ENCODE assay signal across 37 cellular contexts in genomic region chr12:30105505-30105904, GRCh38.
"Had no signal": no experiment of that assay in that cellular context is flagged by ENCODE, and none has a peak within 500 bp of the region (broad histone marks: within the 10 kb centered on the region; RNA-seq: fewer than 3 reads in every experiment).

No MANE protein-coding gene starts in this region.

- H3K27me3 Mint-ChIP-seq: activated CD4-positive, alpha-beta memory T cell treated with anti-CD3 and anti-CD28 coated beads, Interleukin-2, amount 10 ng/mL, durations not matched to agents 7 days and 5 days; activated CD4-positive, alpha-beta T cell treated with anti-CD3 and anti-CD28 coated beads for 36 hours; activated CD4-positive, alpha-beta T cell treated with anti-CD3 and anti-CD28 coated beads, Interleukin-2, amount 10 ng/mL, durations not matched to agents 7 days and 5 days; activated CD8-positive, alpha-beta memory T cell treated with anti-CD3 and anti-CD28 coated beads, Interleukin-2, amount 10 ng/mL, durations not matched to agents 7 days and 5 days; activated naive CD4-positive, alpha-beta T cell treated with anti-CD3 and anti-CD28 coated beads, Interleukin-2, amount 10 ng/mL, durations not matched to agents 7 days and 5 days; activated naive CD8-positive, alpha-beta T cell treated with anti-CD3 and anti-CD28 coated beads, Interleukin-2, amount 10 ng/mL, durations not matched to agents 7 days and 5 days; activated naive CD8-positive, alpha-beta T cell treated with anti-CD3 and anti-CD28 coated beads, Interleukin-2, amount 50 U/mL, for 24 hours; activated T-cell treated with anti-CD3 and anti-CD28 coated beads, Interleukin-2, amount 50 U/mL, for 24 hours had no signal

- H3K27me3 ChIP-seq: ascending aorta, brain microvascular endothelial cell, breast epithelium had no signal

- H3K36me3 ChIP-seq: ascending aorta, brain microvascular endothelial cell, breast epithelium had no signal

- H3K27ac Mint-ChIP-seq: activated CD4-positive, alpha-beta memory T cell treated with anti-CD3 and anti-CD28 coated beads, Interleukin-2, amount 10 ng/mL, durations not matched to agents 7 days and 5 days; activated CD4-positive, alpha-beta T cell treated with anti-CD3 and anti-CD28 coated beads for 36 hours; activated CD4-positive, alpha-beta T cell treated with anti-CD3 and anti-CD28 coated beads, Interleukin-2, amount 10 ng/mL, durations not matched to agents 7 days and 5 days; activated CD8-positive, alpha-beta memory T cell treated with anti-CD3 and anti-CD28 coated beads, Interleukin-2, amount 10 ng/mL, durations not matched to agents 7 days and 5 days; activated CD8-positive, alpha-beta T cell treated with anti-CD3 and anti-CD28 coated beads, Interleukin-2, amount 10 ng/mL, durations not matched to agents 7 days and 5 days; activated naive CD4-positive, alpha-beta T cell treated with anti-CD3 and anti-CD28 coated beads, Interleukin-2, amount 10 ng/mL, durations not matched to agents 7 days and 5 days; activated naive CD4-positive, alpha-beta T cell treated with anti-CD3 and anti-CD28 coated beads, Interleukin-2, amount 50 U/mL, for 24 hours; activated naive CD8-positive, alpha-beta T cell; activated naive CD8-positive, alpha-beta T cell treated with anti-CD3 and anti-CD28 coated beads, Interleukin-2, amount 10 ng/mL, durations not matched to agents 7 days and 5 days; activated naive CD8-positive, alpha-beta T cell treated with anti-CD3 and anti-CD28 coated beads, Interleukin-2, amount 50 U/mL, for 24 hours; activated T-cell treated with anti-CD3 and anti-CD28 coated beads, Interleukin-2, amount 50 U/mL, for 24 hours; activated T-helper 2 cell treated with anti-CD3 and anti-CD28 coated beads, Interferon-gamma antibody, Interleukin-2, Interleukin-4, amounts not matched to agents 10 μg/mL and 5 μg/mL and 100 μg/mL, durations not matched to agents 14 hours and 24 hours and 36 hours; T-helper 1 cell treated with Interleukin-12 subunit alpha and Interleukin-12 subunit beta and Interleukin-4 antibody, amounts not matched to agents 30 μg/mL and 1 μg/mL, for 36 hours; T-helper 2 cell treated with Interferon-gamma antibody and Interleukin-4, amounts not matched to agents 5 μg/mL and 100 μg/mL, for 36 hours; WTC11 had no signal

- H3K27ac ChIP-seq: ascending aorta, brain microvascular endothelial cell, breast epithelium, VCaP had no signal

- ATAC-seq: activated CD4-positive, alpha-beta T cell treated with anti-CD3 and anti-CD28 coated beads for 36 hours; activated CD4-positive, CD25-positive, alpha-beta regulatory T cell treated with anti-CD3 and anti-CD28 coated beads, Interleukin-2, amount 50 U/mL, for 24 hours; activated CD8-positive, alpha-beta memory T cell treated with anti-CD3 and anti-CD28 coated beads, Interleukin-2, amount 10 ng/mL, durations not matched to agents 7 days and 5 days; activated CD8-positive, alpha-beta T cell treated with anti-CD3 and anti-CD28 coated beads, Interleukin-2, amount 10 ng/mL, durations not matched to agents 7 days and 5 days; activated naive CD8-positive, alpha-beta T cell treated with anti-CD3 and anti-CD28 coated beads, Interleukin-2, amount 50 U/mL, for 24 hours; WTC11 had no signal

- DNase-seq: activated CD4-positive, alpha-beta memory T cell treated with anti-CD3 and anti-CD28 coated beads, Interleukin-2, amount 10 ng/mL, durations not matched to agents 7 days and 5 days; activated CD4-positive, alpha-beta T cell treated with anti-CD3 and anti-CD28 coated beads for 1 hour; activated CD4-positive, alpha-beta T cell treated with anti-CD3 and anti-CD28 coated beads for 36 hours; activated CD4-positive, alpha-beta T cell treated with anti-CD3 and anti-CD28 coated beads for 48 hours; activated CD4-positive, alpha-beta T cell treated with anti-CD3 and anti-CD28 coated beads, Interleukin-2, amount 10 ng/mL, durations not matched to agents 7 days and 5 days; activated CD4-positive, alpha-beta T cell treated with anti-CD3 and anti-CD28 coated beads, Interleukin-2, amount 50 U/mL, for 48 hours; activated CD4-positive, CD25-positive, alpha-beta regulatory T cell; activated CD8-positive, alpha-beta memory T cell treated with anti-CD3 and anti-CD28 coated beads for 24 hours; activated CD8-positive, alpha-beta memory T cell treated with anti-CD3 and anti-CD28 coated beads, Interleukin-2, amount 10 ng/mL, durations not matched to agents 7 days and 5 days; activated CD8-positive, alpha-beta memory T cell treated with anti-CD3 and anti-CD28 coated beads, Interleukin-2, amount 50 U/mL, for 48 hours; activated CD8-positive, alpha-beta T cell treated with anti-CD3 and anti-CD28 coated beads, Interleukin-2, amount 10 ng/mL, durations not matched to agents 7 days and 5 days; activated effector memory CD4-positive, alpha-beta T cell treated with Interleukin-2 at 50 U/mL for 16 hours; activated gamma-delta T cell; activated naive CD4-positive, alpha-beta T cell treated with anti-CD3 and anti-CD28 coated beads, Interleukin-2, amount 10 ng/mL, durations not matched to agents 7 days and 5 days; activated naive CD4-positive, alpha-beta T cell treated with Interleukin-2 at 50 U/mL for 16 hours; activated naive CD8-positive, alpha-beta T cell treated with anti-CD3 and anti-CD28 coated beads, Interleukin-2, amount 10 ng/mL, durations not matched to agents 7 days and 5 days; activated naive CD8-positive, alpha-beta T cell treated with anti-CD3 and anti-CD28 coated beads, Interleukin-2, amount 50 U/mL, for 24 hours; activated T-cell treated with anti-CD3 and anti-CD28 coated beads, Interleukin-2, amount 50 U/mL, for 24 hours; activated T-cell treated with anti-CD3 and anti-CD28 coated beads, Interleukin-2, amount 50 U/mL, for 48 hours; amygdala; anterior cingulate cortex; brain microvascular endothelial cell; central memory CD4-positive, alpha-beta T cell; T-helper 1 cell; T-helper 2 cell; T-helper 9 cell had no signal

- FAIRE-seq: TTC549 had no signal

- H3K4me1 Mint-ChIP-seq: activated CD4-positive, alpha-beta memory T cell treated with anti-CD3 and anti-CD28 coated beads, Interleukin-2, amount 10 ng/mL, durations not matched to agents 7 days and 5 days; activated CD4-positive, alpha-beta T cell treated with anti-CD3 and anti-CD28 coated beads for 36 hours; activated CD4-positive, alpha-beta T cell treated with anti-CD3 and anti-CD28 coated beads, Interleukin-2, amount 10 ng/mL, durations not matched to agents 7 days and 5 days; activated CD8-positive, alpha-beta memory T cell treated with anti-CD3 and anti-CD28 coated beads, Interleukin-2, amount 10 ng/mL, durations not matched to agents 7 days and 5 days; activated naive CD4-positive, alpha-beta T cell treated with anti-CD3 and anti-CD28 coated beads, Interleukin-2, amount 10 ng/mL, durations not matched to agents 7 days and 5 days; activated naive CD4-positive, alpha-beta T cell treated with anti-CD3 and anti-CD28 coated beads, Interleukin-2, amount 50 U/mL, for 24 hours; activated naive CD8-positive, alpha-beta T cell treated with anti-CD3 and anti-CD28 coated beads, Interleukin-2, amount 10 ng/mL, durations not matched to agents 7 days and 5 days; activated naive CD8-positive, alpha-beta T cell treated with anti-CD3 and anti-CD28 coated beads, Interleukin-2, amount 50 U/mL, for 24 hours; WTC11 had no signal

- H3K36me3 Mint-ChIP-seq: activated CD8-positive, alpha-beta memory T cell treated with anti-CD3 and anti-CD28 coated beads, Interleukin-2, amount 10 ng/mL, durations not matched to agents 7 days and 5 days; activated naive CD4-positive, alpha-beta T cell treated with anti-CD3 and anti-CD28 coated beads, Interleukin-2, amount 10 ng/mL, durations not matched to agents 7 days and 5 days; activated naive CD4-positive, alpha-beta T cell treated with anti-CD3 and anti-CD28 coated beads, Interleukin-2, amount 50 U/mL, for 24 hours; activated naive CD8-positive, alpha-beta T cell; activated naive CD8-positive, alpha-beta T cell treated with anti-CD3 and anti-CD28 coated beads, Interleukin-2, amount 10 ng/mL, durations not matched to agents 7 days and 5 days had no signal

- H3K4me1 ChIP-seq: ascending aorta, breast epithelium had no signal

- H3K9me3 Mint-ChIP-seq: activated CD4-positive, alpha-beta T cell treated with anti-CD3 and anti-CD28 coated beads, Interleukin-2, amount 10 ng/mL, durations not matched to agents 7 days and 5 days; activated naive CD4-positive, alpha-beta T cell treated with anti-CD3 and anti-CD28 coated beads, Interleukin-2, amount 50 U/mL, for 24 hours had no signal

- H3K9me3 ChIP-seq: ascending aorta had no signal

- H3K4me3 ChIP-seq: ascending aorta, breast epithelium had no signal

- H3K4me3 Mint-ChIP-seq: activated CD4-positive, alpha-beta memory T cell treated with anti-CD3 and anti-CD28 coated beads, Interleukin-2, amount 10 ng/mL, durations not matched to agents 7 days and 5 days; activated CD4-positive, alpha-beta T cell treated with anti-CD3 and anti-CD28 coated beads for 36 hours; activated CD4-positive, alpha-beta T cell treated with anti-CD3 and anti-CD28 coated beads, Interleukin-2, amount 10 ng/mL, durations not matched to agents 7 days and 5 days; activated CD8-positive, alpha-beta memory T cell treated with anti-CD3 and anti-CD28 coated beads, Interleukin-2, amount 10 ng/mL, durations not matched to agents 7 days and 5 days; activated CD8-positive, alpha-beta T cell treated with anti-CD3 and anti-CD28 coated beads, Interleukin-2, amount 10 ng/mL, durations not matched to agents 7 days and 5 days; activated naive CD4-positive, alpha-beta T cell treated with anti-CD3 and anti-CD28 coated beads, Interleukin-2, amount 10 ng/mL, durations not matched to agents 7 days and 5 days; activated naive CD4-positive, alpha-beta T cell treated with anti-CD3 and anti-CD28 coated beads, Interleukin-2, amount 50 U/mL, for 24 hours; activated naive CD8-positive, alpha-beta T cell; activated naive CD8-positive, alpha-beta T cell treated with anti-CD3 and anti-CD28 coated beads, Interleukin-2, amount 10 ng/mL, durations not matched to agents 7 days and 5 days; activated naive CD8-positive, alpha-beta T cell treated with anti-CD3 and anti-CD28 coated beads, Interleukin-2, amount 50 U/mL, for 24 hours; activated T-cell treated with anti-CD3 and anti-CD28 coated beads, Interleukin-2, amount 50 U/mL, for 24 hours; T-helper 1 cell treated with Interleukin-12 subunit alpha and Interleukin-12 subunit beta and Interleukin-4 antibody, amounts not matched to agents 30 μg/mL and 1 μg/mL, for 36 hours; T-helper 2 cell treated with Interferon-gamma antibody and Interleukin-4, amounts not matched to agents 5 μg/mL and 100 μg/mL, for 36 hours; WTC11 had no signal
